24 cellular contexts compared by ENCODE assay signal in the genomic region with DNA sequence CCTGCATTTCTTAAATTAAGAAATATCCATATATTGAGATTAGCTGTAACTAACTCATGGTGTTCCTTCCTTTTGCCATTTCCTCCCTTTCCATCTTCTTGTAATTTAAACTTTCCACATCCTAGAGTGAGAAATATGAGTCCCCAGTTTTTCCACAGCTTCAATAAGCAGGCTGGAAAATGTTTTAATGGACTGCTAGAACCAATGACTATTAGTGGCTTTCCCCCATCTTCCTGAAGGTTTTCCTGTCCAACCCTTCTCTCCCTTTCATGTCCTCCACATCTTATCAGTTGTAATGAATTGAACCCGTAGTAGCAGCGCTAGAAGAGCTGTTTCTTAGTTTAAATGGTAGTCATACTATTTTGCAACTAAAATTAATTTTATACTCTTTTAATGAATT.
DNase-seq lines count a peak whose midpoint lies in the region; ATAC-seq, FAIRE-seq and TF ChIP-seq lines count a peak whose summit lies in the region.
"Had no signal": no experiment of that assay in that cellular context is flagged by ENCODE, and none has a peak within 500 bp of the region (broad histone marks: within the 10 kb centered on the region; RNA-seq: fewer than 3 reads in every experiment).

No MANE protein-coding gene starts in this region.

- FAIRE-seq in A549 (lab: Jason Lieb, UNC): peak; percentile 49
- FAIRE-seq: D721Med, G401.6 had no signal

- 91% methylated on average over 2 of the region's 2 CpGs for WGBS in A549 (ENCODE audit: missing lambda C conversion rate)

- POLR2A ChIA-PET in A549 (lab: Yijun Ruan, JAX): no interaction called here
- POLR2A ChIA-PET in PC-9 (lab: Charles Lee; ENCODE audit: unreplicated experiment): interaction anchor here (0.6 kb wide), 1 partner anchor 140 kb away, joined by 5 read pairs; no protein-coding TSS in a partner anchor

- no peak for ATAC-seq in A549
- ATAC-seq in HG03460 (IDR thresholded peaks at IDR 0.05; ENCODE audit: unreplicated experiment): no peak

- peaks cover 14% of the 10 kb centered on the region; the same call in 1 of the 2 replicates for H3K36me3 ChIP-seq in PC-9 (ENCODE audit: low read depth)
- H3K36me3 ChIP-seq: HAP-1, MG63, Peyer's patch had no signal

- H3K4me2 ChIP-seq in A549: peak overlapping the region; percentile 35
- H3K4me2 ChIP-seq in PC-9: peak overlapping the region; percentile 37; the same call in 1 of the 2 replicates
- H3K4me2 ChIP-seq: BLaER1 had no signal

- H3K9me3 ChIP-seq in A549 (peaks cover 42% of the 10 kb centered on the region), PC-9 (ENCODE audit: insufficient read depth, low read depth) (peaks cover 51% of the 10 kb centered on the region)
- H3K9me3 ChIP-seq: Peyer's patch had no signal

- no peaks in the 10 kb centered on the region for H3K27me3 ChIP-seq in PC-9 (ENCODE audit: insufficient read depth, low read depth)
- H3K27me3 ChIP-seq: BLaER1, MG63, Peyer's patch had no signal

- no peaks in the 10 kb centered on the region for H3K79me2 ChIP-seq in PC-9 (ENCODE audit: low read depth)

- peaks cover 28% of the 10 kb centered on the region for H3K4me1 ChIP-seq in A549
- H3K4me1 ChIP-seq in PC-9 (replicated peaks; ENCODE audit: insufficient read depth): peaks cover 30% of the 10 kb centered on the region
- H3K4me1 ChIP-seq: BLaER1, HAP-1 had no signal

- no peak for DNase-seq in A549 (ENCODE audit: low read depth in 1 of 2, low spot score in 1 of 2)
- DNase-seq in PC-9: no peak
- peak; percentile 57 for DNase-seq in dermis blood vessel endothelial cell
- DNase-seq in pulmonary artery endothelial cell (ENCODE audit: low read depth, low spot score): peak; percentile 24
- DNase-seq in NCI-H1436 treated with DMSO at 0.1 percent for 48 hours (lab: John Stamatoyannopoulos, UW): no peak
- no peak for DNase-seq in NCI-H2171 (lab: John Stamatoyannopoulos, UW)
- DNase-seq: 8988T; CD4-positive, CD25-positive, alpha-beta regulatory T cell; GOT3; KBM-7; MG63; NCI-H1105 treated with DMSO at 0.1 percent for 48 hours; NCI-H1694; NCI-H2081; NCI-H510A; NCI-H69; Peyer's patch; SIG-M5 had no signal

- no peak for TF ChIP-seq POLR2A in A549 (IDR thresholded peaks at IDR 0.05; ENCODE audit: low read length)

- H3K9me2 ChIP-seq in PC-9 (ENCODE audit: insufficient read depth): no peaks in the 10 kb centered on the region

- peaks cover 22% of the 10 kb centered on the region for H3F3A ChIP-seq in PC-9 (ENCODE audit: insufficient read depth, low read depth)

- no TSS peak for BruUV-seq in PC-9 (replicated peaks; lab: Mats Ljungman, UMichigan)

- no peak for TF ChIP-seq RAD21 in A549 (conservative IDR thresholded peaks at IDR 0.05 in 1 of 2, IDR thresholded peaks at IDR 0.05 in 1 of 2)

- no peak for TF ChIP-seq EP300 in A549 (IDR thresholded peaks at IDR 0.05)

- intact Hi-C loops in PC-9 (cut with micrococcal nuclease; ENCODE audit: unreplicated experiment): loop anchor here (5.0 to 10.0 kb wide), 3 partner anchors 72 to 459 kb away; no protein-coding TSS in a partner anchor

- H2AFZ ChIP-seq in PC-9: no peak overlapping the region

- H3K4me3 ChIP-seq in A549: no peak overlapping the region
- no peak overlapping the region for H3K4me3 ChIP-seq in PC-9
- H3K4me3 ChIP-seq: BLaER1, HAP-1, MG63, Peyer's patch, SK-N-MC had no signal

- CTCF ChIA-PET in A549 (lab: Yijun Ruan, JAX) (no interaction called here), PC-9 (lab: Charles Lee) (no interaction called here)

- H4K20me1 ChIP-seq in PC-9 (ENCODE audit: insufficient read depth): no peaks in the 10 kb centered on the region
- H4K20me1 ChIP-seq: BLaER1 had no signal

- TF ChIP-seq CTCF in A549 (IDR thresholded peaks at IDR 0.05): no peak
- TF ChIP-seq CTCF in PC-9 (conservative IDR thresholded peaks at IDR 0.05): no peak

- peak overlapping the region in 1 of 2 experiments; percentile 47; a peak in 3 of 6 replicates for H3K27ac ChIP-seq in A549
- peak overlapping the region; percentile 51 for H3K27ac ChIP-seq in PC-9
- H3K27ac ChIP-seq: BLaER1, Peyer's patch, SK-N-MC had no signal

TF ChIP-seq in A549, 52 proteins besides CTCF, POLR2A, EP300 and RAD21:
- TF ChIP-seq ZSCAN20 (CRISPR knock-in tag; IDR thresholded peaks at IDR 0.05) (no peak), POLR2AphosphoS2 (conservative IDR thresholded peaks at IDR 0.05; ENCODE audit: low read length) (no peak), ZNF302 (CRISPR knock-in tag; IDR thresholded peaks at IDR 0.05) (no peak), JUN (IDR thresholded peaks at IDR 0.05) (no peak), ATOH8 (CRISPR knock-in tag; IDR thresholded peaks at IDR 0.05; ENCODE audit: low read depth) (no peak), JUNB (IDR thresholded peaks at IDR 0.05) (no peak), HOXA7 (CRISPR knock-in tag; IDR thresholded peaks at IDR 0.05) (no peak), ZC3H11A (IDR thresholded peaks at IDR 0.05) (no peak), HMGXB4 (CRISPR knock-in tag; IDR thresholded peaks at IDR 0.05; ENCODE audit: borderline replicate concordance) (no peak), RFX5 (IDR thresholded peaks at IDR 0.05) (no peak), MYC (IDR thresholded peaks at IDR 0.05; ENCODE audit: borderline replicate concordance, low read length) (no peak), EHMT2 (IDR thresholded peaks at IDR 0.05; ENCODE audit: low read depth) (no peak), CBX8 (IDR thresholded peaks at IDR 0.05) (no peak), NPAS2 (CRISPR knock-in tag; IDR thresholded peaks at IDR 0.05; ENCODE audit: borderline replicate concordance) (no peak), GATA3 (IDR thresholded peaks at IDR 0.05; ENCODE audit: borderline replicate concordance) (no peak)
- TF ChIP-seq, protein P1, sequence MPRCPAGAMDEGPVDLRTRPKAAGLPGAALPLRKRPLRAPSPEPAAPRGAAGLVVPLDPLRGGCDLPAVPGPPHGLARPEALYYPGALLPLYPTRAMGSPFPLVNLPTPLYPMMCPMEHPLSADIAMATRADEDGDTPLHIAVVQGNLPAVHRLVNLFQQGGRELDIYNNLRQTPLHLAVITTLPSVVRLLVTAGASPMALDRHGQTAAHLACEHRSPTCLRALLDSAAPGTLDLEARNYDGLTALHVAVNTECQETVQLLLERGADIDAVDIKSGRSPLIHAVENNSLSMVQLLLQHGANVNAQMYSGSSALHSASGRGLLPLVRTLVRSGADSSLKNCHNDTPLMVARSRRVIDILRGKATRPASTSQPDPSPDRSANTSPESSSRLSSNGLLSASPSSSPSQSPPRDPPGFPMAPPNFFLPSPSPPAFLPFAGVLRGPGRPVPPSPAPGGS (IDR thresholded peaks at IDR 0.05): no peak
- TF ChIP-seq, protein P2, sequence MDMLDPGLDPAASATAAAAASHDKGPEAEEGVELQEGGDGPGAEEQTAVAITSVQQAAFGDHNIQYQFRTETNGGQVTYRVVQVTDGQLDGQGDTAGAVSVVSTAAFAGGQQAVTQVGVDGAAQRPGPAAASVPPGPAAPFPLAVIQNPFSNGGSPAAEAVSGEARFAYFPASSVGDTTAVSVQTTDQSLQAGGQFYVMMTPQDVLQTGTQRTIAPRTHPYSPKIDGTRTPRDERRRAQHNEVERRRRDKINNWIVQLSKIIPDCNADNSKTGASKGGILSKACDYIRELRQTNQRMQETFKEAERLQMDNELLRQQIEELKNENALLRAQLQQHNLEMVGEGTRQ (IDR thresholded peaks at IDR 0.05): no peak
- TF ChIP-seq, protein P3, sequence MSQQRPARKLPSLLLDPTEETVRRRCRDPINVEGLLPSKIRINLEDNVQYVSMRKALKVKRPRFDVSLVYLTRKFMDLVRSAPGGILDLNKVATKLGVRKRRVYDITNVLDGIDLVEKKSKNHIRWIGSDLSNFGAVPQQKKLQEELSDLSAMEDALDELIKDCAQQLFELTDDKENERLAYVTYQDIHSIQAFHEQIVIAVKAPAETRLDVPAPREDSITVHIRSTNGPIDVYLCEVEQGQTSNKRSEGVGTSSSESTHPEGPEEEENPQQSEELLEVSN (IDR thresholded peaks at IDR 0.05; ENCODE audit: borderline replicate concordance, low read depth): no peak

Comparison
In these comparisons a context has a peak if more than half of its experiments do, and no peak if none do; other contexts are left out.
1. DNase-seq: peak in dermis blood vessel endothelial cell (single experiment) and pulmonary artery endothelial cell (single experiment); none in A549 (0 of 2), PC-9 (0 of 2), NCI-H1436 treated with DMSO at 0.1 percent for 48 hours (single experiment) and NCI-H2171 (single experiment).